21 cellular contexts compared by ENCODE assay signal in genomic region chr6:41755895-41756294, GRCh38. TPM values are rescaled to one million over a fixed set of nuclear protein-coding genes. Genes with fewer than 3 reads are reported as not detected.
A peak's percentile ranks its signal among the peaks of the same experiment; 100 is the strongest.
DNase-seq lines count a peak whose midpoint lies in the region; ATAC-seq and TF ChIP-seq lines count a peak whose summit lies in the region.
"Had no signal": no experiment of that assay in that cellular context is flagged by ENCODE, and none has a peak within 500 bp of the region (broad histone marks: within the 10 kb centered on the region; RNA-seq: fewer than 3 reads in every experiment).

No MANE protein-coding gene starts in this region.

- DNase-seq in islet precursor cell (peak; percentile 25), Peyer's patch (no peak)
- DNase-seq in stimulated activated naive B cell treated with anti-CD40 and anti-IgM and Interleukin-4, amounts not matched to agents 10 μg/mL and 1 μg/mL and 100 μg/mL, for 72 hours, result no peak
- no peak for DNase-seq in natural killer cell treated with Interleukin-12 subunit alpha and Interleukin-12 subunit beta and Interleukin-15 and Interleukin-18, amount 100 ng/mL, for 72 hours (ENCODE audit: low spot score)
- DNase-seq: ACHN; CD4-positive, alpha-beta memory T cell; DMS153; DMS79; GF-D8; IMR-90 had no signal

- H3K27ac Mint-ChIP-seq in stimulated activated naive B cell treated with anti-CD40 and anti-IgM and Interleukin-4, amounts not matched to agents 10 μg/mL and 1 μg/mL and 100 μg/mL, for 72 hours, result peak overlapping the region; percentile 73
- no peak overlapping the region for H3K27ac Mint-ChIP-seq in natural killer cell treated with Interleukin-12 subunit alpha and Interleukin-12 subunit beta and Interleukin-15 and Interleukin-18, amount 100 ng/mL, for 72 hours

- TF ChIP-seq CTCF in Loucy (conservative IDR thresholded peaks at IDR 0.05; ENCODE audit: low read length) (no peak), Peyer's patch (IDR thresholded peaks at IDR 0.05) (no peak)

- H3F3A ChIP-seq in Loucy (ENCODE audit: low read depth), result no peaks in the 10 kb centered on the region

- H2AFZ ChIP-seq in Loucy (ENCODE audit: low read length), result peak overlapping the region; percentile 53

- no peaks in the 10 kb centered on the region for H3K79me2 ChIP-seq in Loucy (ENCODE audit: insufficient read depth, low read length)

- no peaks in the 10 kb centered on the region for H3K27me3 ChIP-seq in BLaER1 treated with 17β-estradiol and CSF1 and Interleukin-3, amounts not matched to agents 10 nM and 100 nM
- no peaks in the 10 kb centered on the region for H3K27me3 ChIP-seq in Loucy (ENCODE audit: insufficient read depth, low read length, poor library complexity, severe bottlenecking)
- no peaks in the 10 kb centered on the region for H3K27me3 ChIP-seq in Peyer's patch
- H3K27me3 ChIP-seq: BE2C had no signal

- H3K27ac ChIP-seq in BLaER1 treated with 17β-estradiol and CSF1 and Interleukin-3, amounts not matched to agents 10 nM and 100 nM, result peak overlapping the region in 1 of 11 experiments; percentile 22; a peak in 1 of 22 replicates
- H3K27ac ChIP-seq in Peyer's patch, result no peak overlapping the region
- H3K27ac ChIP-seq: HL-60 had no signal

- no peaks in the 10 kb centered on the region for H4K20me1 ChIP-seq in BLaER1 treated with 17β-estradiol and CSF1 and Interleukin-3, amounts not matched to agents 10 nM and 100 nM
- no peaks in the 10 kb centered on the region for H4K20me1 ChIP-seq in Loucy (ENCODE audit: insufficient read depth, low read length, poor library complexity, severe bottlenecking)

- H3K4me2 ChIP-seq in BLaER1 treated with 17β-estradiol and CSF1 and Interleukin-3, amounts not matched to agents 10 nM and 100 nM, result peak overlapping the region; percentile 44 to 80 (median 72); a peak in 20 of 22 replicates
- peak overlapping the region; percentile 47 for H3K4me2 ChIP-seq in Loucy (ENCODE audit: low read depth, low read length, poor library complexity, severe bottlenecking)

- H3K36me3 ChIP-seq in BLaER1 treated with 17β-estradiol and CSF1 and Interleukin-3, amounts not matched to agents 10 nM and 100 nM, result no peaks in the 10 kb centered on the region
- H3K36me3 ChIP-seq in Loucy (ENCODE audit: insufficient read depth, low read length), result no peaks in the 10 kb centered on the region
- H3K36me3 ChIP-seq in Peyer's patch, result no peaks in the 10 kb centered on the region
- H3K36me3 ChIP-seq: BE2C, HAP-1 had no signal

- no peak overlapping the region for H3K4me3 ChIP-seq in BLaER1 treated with 17β-estradiol and CSF1 and Interleukin-3, amounts not matched to agents 10 nM and 100 nM
- H3K4me3 ChIP-seq in Loucy (ENCODE audit: low read length, poor library complexity, severe bottlenecking) (peak overlapping the region; percentile 23), Peyer's patch (no peak overlapping the region)
- H3K4me3 ChIP-seq: HAP-1, K562 had no signal

- H3K36me3 Mint-ChIP-seq in stimulated activated naive B cell treated with anti-CD40 and anti-IgM and Interleukin-4, amounts not matched to agents 10 μg/mL and 1 μg/mL and 100 μg/mL, for 72 hours, result no peaks in the 10 kb centered on the region
- H3K36me3 Mint-ChIP-seq in natural killer cell treated with Interleukin-12 subunit alpha and Interleukin-12 subunit beta and Interleukin-15 and Interleukin-18, amount 100 ng/mL, for 72 hours, result no peaks in the 10 kb centered on the region
- H3K36me3 Mint-ChIP-seq: CD14-positive monocyte; CD4-positive, alpha-beta memory T cell had no signal

- peaks cover 7 to 41% (median 26%) of the 10 kb centered on the region in 10 experiments; a peak in 17 of 20 replicates for H3K4me1 ChIP-seq in BLaER1 treated with 17β-estradiol and CSF1 and Interleukin-3, amounts not matched to agents 10 nM and 100 nM
- H3K4me1 ChIP-seq in Loucy (ENCODE audit: insufficient read depth, low read length, poor library complexity, severe bottlenecking) (peaks cover 21% of the 10 kb centered on the region), Peyer's patch (no peaks in the 10 kb centered on the region)
- H3K4me1 ChIP-seq: BE2C, HAP-1 had no signal

- H3K9ac ChIP-seq in BLaER1 treated with 17β-estradiol and CSF1 and Interleukin-3, amounts not matched to agents 10 nM and 100 nM, result peak overlapping the region in 1 of 11 experiments; percentile 19; a peak in 1 of 22 replicates
- H3K9ac ChIP-seq in Loucy (ENCODE audit: low read depth, low read length, poor library complexity, severe bottlenecking), result peak overlapping the region; percentile 45

- H3K9me2 ChIP-seq in Loucy (replicated peaks; ENCODE audit: low read depth, low read length), result no peaks in the 10 kb centered on the region

- ATAC-seq in stimulated activated naive B cell treated with anti-CD40 and anti-IgM and Interleukin-4, amounts not matched to agents 10 μg/mL and 1 μg/mL and 100 μg/mL, for 72 hours (replicated peaks), result peak in 1 of 2 donors; percentile 15
- no peak for ATAC-seq in natural killer cell treated with Interleukin-12 subunit alpha and Interleukin-12 subunit beta and Interleukin-15 and Interleukin-18, amount 100 ng/mL, for 72 hours
- no peak for ATAC-seq in HG03520 (IDR thresholded peaks at IDR 0.05; ENCODE audit: unreplicated experiment)

- H3K27me3 Mint-ChIP-seq in stimulated activated naive B cell treated with anti-CD40 and anti-IgM and Interleukin-4, amounts not matched to agents 10 μg/mL and 1 μg/mL and 100 μg/mL, for 72 hours, result peaks cover 9 to 12% of the 10 kb centered on the region in 2 donors
- peaks cover 3 to 5% of the 10 kb centered on the region in 2 donors for H3K27me3 Mint-ChIP-seq in natural killer cell treated with Interleukin-12 subunit alpha and Interleukin-12 subunit beta and Interleukin-15 and Interleukin-18, amount 100 ng/mL, for 72 hours
- H3K27me3 Mint-ChIP-seq: CD4-positive, alpha-beta memory T cell had no signal

- H3K9me3 ChIP-seq in BLaER1 treated with 17β-estradiol and CSF1 and Interleukin-3, amounts not matched to agents 10 nM and 100 nM (replicated peaks in 1 of 11), result no peaks in the 10 kb centered on the region
- H3K9me3 ChIP-seq in Loucy (ENCODE audit: insufficient read depth, low read depth, low read length) (no peaks in the 10 kb centered on the region), Peyer's patch (no peaks in the 10 kb centered on the region)
- H3K9me3 ChIP-seq: BE2C, HAP-1 had no signal

- TF ChIP-seq POLR2A in Peyer's patch (IDR thresholded peaks at IDR 0.05), result no peak

- H3K4me1 Mint-ChIP-seq in stimulated activated naive B cell treated with anti-CD40 and anti-IgM and Interleukin-4, amounts not matched to agents 10 μg/mL and 1 μg/mL and 100 μg/mL, for 72 hours, result peaks cover 4 to 10% of the 10 kb centered on the region in 2 donors
- no peaks in the 10 kb centered on the region for H3K4me1 Mint-ChIP-seq in natural killer cell treated with Interleukin-12 subunit alpha and Interleukin-12 subunit beta and Interleukin-15 and Interleukin-18, amount 100 ng/mL, for 72 hours (ENCODE audit: low read depth in 2 of 2)
- H3K4me1 Mint-ChIP-seq: CD14-positive monocyte; CD4-positive, alpha-beta memory T cell had no signal

- no peak overlapping the region for H3K4me3 Mint-ChIP-seq in stimulated activated naive B cell treated with anti-CD40 and anti-IgM and Interleukin-4, amounts not matched to agents 10 μg/mL and 1 μg/mL and 100 μg/mL, for 72 hours
- no peak overlapping the region for H3K4me3 Mint-ChIP-seq in natural killer cell treated with Interleukin-12 subunit alpha and Interleukin-12 subunit beta and Interleukin-15 and Interleukin-18, amount 100 ng/mL, for 72 hours
- H3K4me3 Mint-ChIP-seq: CD14-positive monocyte; CD4-positive, alpha-beta memory T cell had no signal

- H3K9me3 Mint-ChIP-seq in stimulated activated naive B cell treated with anti-CD40 and anti-IgM and Interleukin-4, amounts not matched to agents 10 μg/mL and 1 μg/mL and 100 μg/mL, for 72 hours, result no peaks in the 10 kb centered on the region
- no peaks in the 10 kb centered on the region for H3K9me3 Mint-ChIP-seq in natural killer cell treated with Interleukin-12 subunit alpha and Interleukin-12 subunit beta and Interleukin-15 and Interleukin-18, amount 100 ng/mL, for 72 hours
- H3K9me3 Mint-ChIP-seq: CD14-positive monocyte; CD4-positive, alpha-beta memory T cell had no signal

RNA-seq across cellular contexts. Expression of gene PGC, which starts 8.7 kb away (rescaled TPM):
- not detected for total RNA-seq in natural killer cell treated with Interleukin-12 subunit alpha and Interleukin-12 subunit beta and Interleukin-15 and Interleukin-18, amount 100 ng/mL, for 72 hours
- not detected for total RNA-seq in Peyer's patch
- total RNA-seq: CD4-positive, alpha-beta memory T cell; Daoy; H1; HT1080; IMR-90 had no signal

RNA-seq across cellular contexts. Expression of gene TFEB, which starts 20.5 kb away (rescaled TPM):
- total RNA-seq in natural killer cell treated with Interleukin-12 subunit alpha and Interleukin-12 subunit beta and Interleukin-15 and Interleukin-18, amount 100 ng/mL, for 72 hours, result 10 to 100 TPM; 36.0 to 40.1 TPM
- 10 to 100 TPM; 17.6 to 47.9 (median 22.9) TPM for total RNA-seq in Peyer's patch

RNA-seq across cellular contexts. Expression of gene FRS3, which starts 23.8 kb away (rescaled TPM):
- total RNA-seq in natural killer cell treated with Interleukin-12 subunit alpha and Interleukin-12 subunit beta and Interleukin-15 and Interleukin-18, amount 100 ng/mL, for 72 hours, result 1 to 10 TPM; 7.4 to 9.5 TPM
- total RNA-seq in Peyer's patch, result 1 to 10 TPM; 3.5 to 8.3 (median 6.5) TPM

RNA-seq across cellular contexts. Expression of gene PRICKLE4, which starts 24.7 kb away (rescaled TPM):
- total RNA-seq in natural killer cell treated with Interleukin-12 subunit alpha and Interleukin-12 subunit beta and Interleukin-15 and Interleukin-18, amount 100 ng/mL, for 72 hours, result not detected
- total RNA-seq in Peyer's patch, result 10 to 100 TPM in 3 of 4 donors, 1 to 10 TPM in 1; 3.8 to 23.4 (median 16.8) TPM
- total RNA-seq: CD4-positive, alpha-beta memory T cell; Daoy; IMR-90 had no signal

RNA-seq across cellular contexts. Expression of gene TOMM6, which starts 31.6 kb away (rescaled TPM):
- total RNA-seq in natural killer cell treated with Interleukin-12 subunit alpha and Interleukin-12 subunit beta and Interleukin-15 and Interleukin-18, amount 100 ng/mL, for 72 hours, result 100 to 1,000 TPM; 208 to 284 TPM
- 10 to 100 TPM; 36.7 to 72.6 (median 62.4) TPM for total RNA-seq in Peyer's patch
